In genomic region chr14:95256776-95257060, GRCh38 we compare ENCODE assay signal across 13 cellular contexts.
A peak's percentile ranks its signal among the peaks of the same experiment; 100 is the strongest.
DNase-seq lines count a peak whose midpoint lies in the region; ATAC-seq and TF ChIP-seq lines count a peak whose summit lies in the region.
"Had no signal": no experiment of that assay in that cellular context is flagged by ENCODE, and none has a peak within 500 bp of the region (broad histone marks: within the 10 kb centered on the region; RNA-seq: fewer than 3 reads in every experiment).

No MANE protein-coding gene starts in this region.

- peaks cover 86% of the 10 kb centered on the region for H3K4me1 ChIP-seq in A673 (ENCODE audit: insufficient read depth, low read length, poor library complexity, severe bottlenecking)
- peaks cover 97% of the 10 kb centered on the region for H3K4me1 ChIP-seq in Karpas-422 (ENCODE audit: low read length)
- peaks cover 0 to 12% (median 2%) of the 10 kb centered on the region in 4 donors for H3K4me1 ChIP-seq in tibial artery

- peak overlapping the region; percentile 91 for H3K27ac ChIP-seq in A673 (ENCODE audit: low read depth, low read length, poor library complexity, severe bottlenecking)
- peak overlapping the region; percentile 99 for H3K27ac ChIP-seq in Karpas-422 (ENCODE audit: low read length)
- H3K27ac ChIP-seq in tibial artery: no peak overlapping the region
- H3K27ac ChIP-seq: HL-60 had no signal

- no peak overlapping the region for H2AFZ ChIP-seq in Karpas-422 (ENCODE audit: low read length)

- intact Hi-C loops in A673 (cut with micrococcal nuclease; ENCODE audit: unreplicated experiment) (no loop called here), tibial artery (cut with DNase I; ENCODE audit: low total_unique reads) (no loop called here)
- intact Hi-C loops in dendritic cell treated with granulocyte-macrophage colony-stimulating factor and Interleukin-4, amounts not matched to agents 40 ng/mL and 50 ng/mL, for 4 days (cut with micrococcal nuclease): loop anchor here (5.0 kb wide), 1 partner anchor 61 kb away; the partner anchor contains the start of gene CLMN

- DNase-seq in A673 (ENCODE audit: low spot score) (peak; percentile 24), Karpas-422 (no peak), nephron progenitor cell (no peak), tibial artery (no peak), RKO (ENCODE audit: low spot score) (no peak), T-helper 1 cell (no peak)
- no peak for DNase-seq in naive thymus-derived CD8-positive, alpha-beta T cell
- DNase-seq: AML-193; CD4-positive, CD25-positive, alpha-beta regulatory T cell; GDM1; Right ventricle myocardium superior had no signal

- no peaks in the 10 kb centered on the region for H3K27me3 Mint-ChIP-seq in dendritic cell treated with granulocyte-macrophage colony-stimulating factor and Interleukin-4, amounts not matched to agents 40 ng/mL and 50 ng/mL, for 4 days
- peaks cover 6% of the 10 kb centered on the region for H3K27me3 Mint-ChIP-seq in nephron progenitor cell (ENCODE audit: low read depth, poor library complexity)
- H3K27me3 Mint-ChIP-seq in naive thymus-derived CD8-positive, alpha-beta T cell: peaks cover 0 to 4% (median 0%) of the 10 kb centered on the region in 5 donors
- H3K27me3 Mint-ChIP-seq: CD4-positive, CD25-positive, alpha-beta regulatory T cell had no signal

- H3K27me3 ChIP-seq in A673 (replicated peaks; ENCODE audit: insufficient read depth, low read depth, low read length, poor library complexity): no peaks in the 10 kb centered on the region
- H3K27me3 ChIP-seq in Karpas-422 (ENCODE audit: low read length): no peaks in the 10 kb centered on the region
- H3K27me3 ChIP-seq in tibial artery: no peaks in the 10 kb centered on the region

- TF ChIP-seq CTCF in A673 (conservative IDR thresholded peaks at IDR 0.05; ENCODE audit: low read depth, low read length): no peak
- TF ChIP-seq CTCF in nephron progenitor cell (IDR thresholded peaks at IDR 0.05): no peak
- no peak for TF ChIP-seq CTCF in tibial artery (IDR thresholded peaks at IDR 0.05)

- ATAC-seq in naive thymus-derived CD8-positive, alpha-beta T cell: no peak

- no peak overlapping the region for H3K4me3 ChIP-seq in A673 (ENCODE audit: low read depth, low read length, poor library complexity, severe bottlenecking)
- no peak overlapping the region for H3K4me3 ChIP-seq in Karpas-422 (ENCODE audit: low read length)
- no peak overlapping the region for H3K4me3 ChIP-seq in tibial artery

- H3K36me3 ChIP-seq in A673 (ENCODE audit: insufficient read depth, low read length, poor library complexity, severe bottlenecking) (no peaks in the 10 kb centered on the region), Karpas-422 (ENCODE audit: insufficient read depth, low read length) (no peaks in the 10 kb centered on the region), tibial artery (no peaks in the 10 kb centered on the region)

- no TSS peak for BruUV-seq in A673 (replicated peaks; lab: Mats Ljungman, UMichigan)

- H3K4me3 Mint-ChIP-seq in dendritic cell treated with granulocyte-macrophage colony-stimulating factor and Interleukin-4, amounts not matched to agents 40 ng/mL and 50 ng/mL, for 4 days: no peak overlapping the region
- H3K4me3 Mint-ChIP-seq in nephron progenitor cell: peak overlapping the region; percentile 39
- no peak overlapping the region for H3K4me3 Mint-ChIP-seq in naive thymus-derived CD8-positive, alpha-beta T cell
- H3K4me3 Mint-ChIP-seq: CD4-positive, CD25-positive, alpha-beta regulatory T cell had no signal

- peaks cover 54% of the 10 kb centered on the region for H3K79me2 ChIP-seq in Karpas-422 (ENCODE audit: low read length)

- peak overlapping the region; percentile 4 for H3K27ac Mint-ChIP-seq in dendritic cell treated with granulocyte-macrophage colony-stimulating factor and Interleukin-4, amounts not matched to agents 40 ng/mL and 50 ng/mL, for 4 days
- H3K27ac Mint-ChIP-seq in nephron progenitor cell: peak overlapping the region; percentile 94
- peak overlapping the region in 1 of 10 donors; percentile 62 for H3K27ac Mint-ChIP-seq in naive thymus-derived CD8-positive, alpha-beta T cell
- H3K27ac Mint-ChIP-seq: CD4-positive, CD25-positive, alpha-beta regulatory T cell had no signal

- H3K9me2 ChIP-seq in Karpas-422 (replicated peaks; ENCODE audit: insufficient read depth, low read length): no peaks in the 10 kb centered on the region

- no peaks in the 10 kb centered on the region for H4K20me1 ChIP-seq in Karpas-422 (ENCODE audit: insufficient read depth, low read depth, low read length)

- no peaks in the 10 kb centered on the region for H3K9me3 Mint-ChIP-seq in dendritic cell treated with granulocyte-macrophage colony-stimulating factor and Interleukin-4, amounts not matched to agents 40 ng/mL and 50 ng/mL, for 4 days
- H3K9me3 Mint-ChIP-seq in nephron progenitor cell: no peaks in the 10 kb centered on the region
- no peaks in the 10 kb centered on the region for H3K9me3 Mint-ChIP-seq in naive thymus-derived CD8-positive, alpha-beta T cell
- H3K9me3 Mint-ChIP-seq: CD4-positive, CD25-positive, alpha-beta regulatory T cell had no signal

- H3K9ac ChIP-seq in Karpas-422 (ENCODE audit: low read length): peak overlapping the region; percentile 55

- CTCF ChIA-PET in A673 (lab: Charles Lee): no interaction called here

- POLR2A ChIA-PET in A673 (lab: Charles Lee; ENCODE audit: low non-redundant PET): no interaction called here
- POLR2A ChIA-PET in naive thymus-derived CD8-positive, alpha-beta T cell (lab: Charles Lee): no interaction called here

- peaks cover 16% of the 10 kb centered on the region for H3K4me1 Mint-ChIP-seq in dendritic cell treated with granulocyte-macrophage colony-stimulating factor and Interleukin-4, amounts not matched to agents 40 ng/mL and 50 ng/mL, for 4 days (ENCODE audit: low read depth)
- H3K4me1 Mint-ChIP-seq in nephron progenitor cell: peaks cover 49% of the 10 kb centered on the region
- H3K4me1 Mint-ChIP-seq in naive thymus-derived CD8-positive, alpha-beta T cell: peaks cover 0 to 9% (median 0%) of the 10 kb centered on the region in 4 donors
- H3K4me1 Mint-ChIP-seq: CD4-positive, CD25-positive, alpha-beta regulatory T cell had no signal

- peak overlapping the region; percentile 73 for H3K4me2 ChIP-seq in Karpas-422 (ENCODE audit: low read depth, low read length, poor library complexity, severe bottlenecking)

- H3K36me3 Mint-ChIP-seq in dendritic cell treated with granulocyte-macrophage colony-stimulating factor and Interleukin-4, amounts not matched to agents 40 ng/mL and 50 ng/mL, for 4 days (ENCODE audit: low read depth): no peaks in the 10 kb centered on the region
- H3K36me3 Mint-ChIP-seq in nephron progenitor cell (ENCODE audit: low read depth): no peaks in the 10 kb centered on the region
- H3K36me3 Mint-ChIP-seq in naive thymus-derived CD8-positive, alpha-beta T cell: no peaks in the 10 kb centered on the region
- H3K36me3 Mint-ChIP-seq: CD4-positive, CD25-positive, alpha-beta regulatory T cell had no signal

- no peaks in the 10 kb centered on the region for H3K9me3 ChIP-seq in A673 (ENCODE audit: low read depth, low read length, poor library complexity, severe bottlenecking)
- H3K9me3 ChIP-seq in Karpas-422 (ENCODE audit: low read length): no peaks in the 10 kb centered on the region
- no peaks in the 10 kb centered on the region for H3K9me3 ChIP-seq in tibial artery

Comparison
In these comparisons a context has a peak if more than half of its experiments do, and no peak if none do; other contexts are left out.
1. H3K27ac ChIP-seq: peak in A673 (single experiment) and Karpas-422 (single experiment); none in tibial artery (0 of 2).